In genomic region chr1:207565546-207566468, GRCh38 we compare ENCODE assay signal across 8 cellular contexts.
DNase-seq lines count a peak whose midpoint lies in the region; ATAC-seq, FAIRE-seq and TF ChIP-seq lines count a peak whose summit lies in the region.

No MANE protein-coding gene starts in this region.

- H3K36me3 ChIP-seq in IMR-90 (ENCODE audit: control insufficient read depth, insufficient read depth, low read length) (no peaks in the 10 kb centered on the region), K562 (ENCODE audit: control insufficient read depth, insufficient read depth, low read length) (no peaks in the 10 kb centered on the region)
- H3K36me3 ChIP-seq in naive thymus-derived CD4-positive, alpha-beta T cell (ENCODE audit: control insufficient read depth in 2 of 3, insufficient read depth in 3 of 3, low read length in 3 of 3) = no peaks in the 10 kb centered on the region

- H3K79me2 ChIP-seq in K562 (ENCODE audit: control insufficient read depth, insufficient read depth, low read length) = no peaks in the 10 kb centered on the region

- H2BK20ac ChIP-seq in IMR-90 (ENCODE audit: low read depth, low read length) = no peak overlapping the region

- H3K79me1 ChIP-seq in IMR-90 (ENCODE audit: low read depth in 1 of 2, low read length in 2 of 2) = no peaks in the 10 kb centered on the region

- H3K9me3 Mint-ChIP-seq in naive thymus-derived CD4-positive, alpha-beta T cell = no peaks in the 10 kb centered on the region

- H4K20me1 ChIP-seq in IMR-90 (ENCODE audit: insufficient read depth, low read length) (no peaks in the 10 kb centered on the region), K562 (replicated peaks; ENCODE audit: control insufficient read depth, insufficient read depth, low read length) (no peaks in the 10 kb centered on the region)

- no peak overlapping the region for H2BK120ac ChIP-seq in IMR-90 (ENCODE audit: low read depth, low read length)

- POLR2A ChIA-PET in IMR-90 (lab: Charles Lee; ENCODE audit: unreplicated experiment) = no interaction called here
- POLR2A ChIA-PET in K562 (lab: Yijun Ruan, JAX) = interaction anchor here (0.8 to 1.4 kb wide), 5 partner anchors 12 to 481 kb away, joined by 3 to 4 read pairs (median 3); partner anchors contain the start of gene CD55
- POLR2A ChIA-PET in naive thymus-derived CD4-positive, alpha-beta T cell (lab: Charles Lee) = no interaction called here

- H2AK5ac ChIP-seq in IMR-90 (ENCODE audit: low read depth, low read length) = no peak overlapping the region

- H3K27ac ChIP-seq in IMR-90 (ENCODE audit: insufficient read depth, low read length) (no peak overlapping the region), K562 (ENCODE audit: extremely low read depth, low read depth, low read length) (no peak overlapping the region)
- H3K27ac ChIP-seq in naive thymus-derived CD4-positive, alpha-beta T cell (ENCODE audit: low read depth, low read length) = no peak overlapping the region

- H3K27ac Mint-ChIP-seq in naive thymus-derived CD4-positive, alpha-beta T cell = no peak overlapping the region

- TF ChIP-seq EP300 in K562 (IDR thresholded peaks at IDR 0.05; ENCODE audit: low read length) = no peak

- H3K9me3 ChIP-seq in IMR-90 (ENCODE audit: control insufficient read depth, insufficient read depth, low read length) = no peaks in the 10 kb centered on the region
- no peaks in the 10 kb centered on the region for H3K9me3 ChIP-seq in K562 (replicated peaks; ENCODE audit: control insufficient read depth, insufficient read depth, low read depth, low read length)
- no peaks in the 10 kb centered on the region for H3K9me3 ChIP-seq in naive thymus-derived CD4-positive, alpha-beta T cell (ENCODE audit: control insufficient read depth in 2 of 3, low read length in 3 of 3)

- no peaks in the 10 kb centered on the region for H3K4me1 Mint-ChIP-seq in naive thymus-derived CD4-positive, alpha-beta T cell

- H4K91ac ChIP-seq in IMR-90 (ENCODE audit: insufficient read depth, low read depth, low read length) = no peak overlapping the region

- no peak overlapping the region for H3K14ac ChIP-seq in IMR-90 (replicated peaks; ENCODE audit: low read depth, low read length)

- H2AFZ ChIP-seq in IMR-90 (replicated peaks; ENCODE audit: low read length, poor library complexity) = no peak overlapping the region
- 0 out of 2 replicates have a peak overlapping the region, but pooled peaks have one; percentile 19 for H2AFZ ChIP-seq in K562 (ENCODE audit: low read depth, low read length)

- H3K4me1 ChIP-seq in IMR-90 (ENCODE audit: control insufficient read depth, insufficient read depth, low read length) (no peaks in the 10 kb centered on the region), K562 (replicated peaks in 1 of 2; ENCODE audit: control insufficient read depth in 2 of 2, insufficient read depth in 2 of 2, low read length in 2 of 2) (peaks cover 0 to 2% of the 10 kb centered on the region in 2 experiments; a peak in 1 of 5 replicates)
- H3K4me1 ChIP-seq in naive thymus-derived CD4-positive, alpha-beta T cell (ENCODE audit: control insufficient read depth in 2 of 2, insufficient read depth in 2 of 2, low read length in 2 of 2) = no peaks in the 10 kb centered on the region

- FAIRE-seq in K562 (lab: Jason Lieb, UNC) (peak; percentile 6), HTR-8/SVneo (lab: Jason Lieb, UNC) (no peak)

- no peak overlapping the region for H4K5ac ChIP-seq in IMR-90 (ENCODE audit: low read depth, low read length)

- no peak overlapping the region for H3K4me3 ChIP-seq in IMR-90 (ENCODE audit: insufficient read depth, low read depth, low read length)
- H3K4me3 ChIP-seq in K562 = no peak overlapping the region
- H3K4me3 ChIP-seq in naive thymus-derived CD4-positive, alpha-beta T cell (ENCODE audit: low read length) = no peak overlapping the region

- in situ Hi-C loops in IMR-90 (cut with MboI; ENCODE audit: low sequenced_read_pairs) (no loop called here), K562 (cut with MboI) (no loop called here)

- no peak overlapping the region for H2AK9ac ChIP-seq in IMR-90 (replicated peaks; ENCODE audit: low read depth, low read length, poor library complexity)

- TF ChIP-seq CTCF in IMR-90 (conservative IDR thresholded peaks at IDR 0.05; ENCODE audit: low read depth, low read length) (0 out of 2 replicates have a peak, but pooled peaks have one; percentile 5), K562 (IDR thresholded peaks at IDR 0.05 in 2 of 3, conservative IDR thresholded peaks at IDR 0.05 in 1 of 3; ENCODE audit: insufficient read depth in 2 of 3, low read depth in 1 of 3, low read length in 3 of 3) (peak; percentile 62 to 65 (median 63))

- H3K4me3 Mint-ChIP-seq in naive thymus-derived CD4-positive, alpha-beta T cell = no peak overlapping the region

- H3K4me2 ChIP-seq in IMR-90 (ENCODE audit: low read depth, low read length) (no peak overlapping the region), K562 (ENCODE audit: insufficient read depth, low read length) (no peak overlapping the region)

- H3K9ac ChIP-seq in IMR-90 (ENCODE audit: low read depth, low read length) (no peak overlapping the region), K562 (ENCODE audit: insufficient read depth in 1 of 2, low read depth in 2 of 2, low read length in 2 of 2) (no peak overlapping the region)

- H3K9me1 ChIP-seq in IMR-90 (ENCODE audit: insufficient read depth, low read length) (no peaks in the 10 kb centered on the region), K562 (ENCODE audit: control insufficient read depth, insufficient read depth, low read length) (no peaks in the 10 kb centered on the region)

- H3K36me3 Mint-ChIP-seq in naive thymus-derived CD4-positive, alpha-beta T cell = peaks cover 0 to 9% (median 0%) of the 10 kb centered on the region in 5 donors

- H4K8ac ChIP-seq in IMR-90 (ENCODE audit: low read depth in 2 of 2, low read length in 2 of 2) = no peak overlapping the region

- H3K27me3 Mint-ChIP-seq in naive thymus-derived CD4-positive, alpha-beta T cell = peaks cover 0 to 12% (median 5%) of the 10 kb centered on the region in 5 donors

- dilution Hi-C loops in IMR-90 (cut with HindIII; ENCODE audit: low sequenced_read_pairs, unreplicated experiment) = no loop called here

- CTCF ChIA-PET in IMR-90 (lab: Yijun Ruan, JAX) = no interaction called here
- CTCF ChIA-PET in K562 (lab: Yijun Ruan, JAX; ENCODE audit: low intra/inter-chr PET ratio) = interaction anchor here (0.7 to 0.9 kb wide), 3 partner anchors 160 to 653 kb away, joined by 3 read pairs; no protein-coding TSS in a partner anchor
- CTCF ChIA-PET in naive thymus-derived CD4-positive, alpha-beta T cell (lab: Charles Lee) = no interaction called here

- no peak overlapping the region for H3K23ac ChIP-seq in IMR-90 (ENCODE audit: low read depth, low read length)

- H3K27me3 ChIP-seq in IMR-90 (ENCODE audit: control insufficient read depth, insufficient read depth, low read length) (no peaks in the 10 kb centered on the region), K562 (ENCODE audit: control insufficient read depth in 2 of 2, insufficient read depth in 2 of 2, low read length in 2 of 2) (no peaks in the 10 kb centered on the region)
- no peaks in the 10 kb centered on the region for H3K27me3 ChIP-seq in naive thymus-derived CD4-positive, alpha-beta T cell (ENCODE audit: control insufficient read depth in 2 of 2, insufficient read depth in 2 of 2, low read length in 2 of 2)

- H3K56ac ChIP-seq in IMR-90 (ENCODE audit: extremely low read depth, insufficient read depth, low read length) = no peak overlapping the region

- no peak overlapping the region for H2BK5ac ChIP-seq in IMR-90 (ENCODE audit: low read depth, low read length, poor library complexity, severe bottlenecking)

- ATAC-seq in IMR-90 (ENCODE audit: low read depth) (peak; percentile 74), K562 (peak; percentile 96), GM21423 (IDR thresholded peaks at IDR 0.05; ENCODE audit: unreplicated experiment) (no peak)
- peak; percentile 51 for ATAC-seq in naive thymus-derived CD4-positive, alpha-beta T cell

- H3K4ac ChIP-seq in IMR-90 (ENCODE audit: low read depth, low read length) = no peak overlapping the region

- DNase-seq in EH (ENCODE audit: low read depth) (peak; percentile 5), IMR-90 (no peak), K562 (ENCODE audit: extremely low read depth in 1 of 4, low spot score in 3 of 4) (peak in 1 of 4 experiments; percentile 69), HTR-8/SVneo (ENCODE audit: insufficient read length, low spot score) (no peak), NCI-H1092 (lab: John Stamatoyannopoulos, UW) (no peak)
- DNase-seq in naive thymus-derived CD4-positive, alpha-beta T cell = no peak
- DNase-seq in activated naive CD4-positive, alpha-beta T cell (lab: John Stamatoyannopoulos, UW) = no peak

- H3K18ac ChIP-seq in IMR-90 (ENCODE audit: low read depth, low read length) = no peak overlapping the region

- intact Hi-C loops in IMR-90 (cut with micrococcal nuclease) (no loop called here), K562 (cut with micrococcal nuclease) (no loop called here)
- intact Hi-C loops in naive thymus-derived CD4-positive, alpha-beta T cell (cut with micrococcal nuclease) = no loop called here

- no peak overlapping the region for H2BK15ac ChIP-seq in IMR-90 (ENCODE audit: low read depth, low read length)

- TF ChIP-seq RAD21 in IMR-90 (IDR thresholded peaks at IDR 0.05; ENCODE audit: low read length) (no peak), K562 (CRISPR knock-in tag; conservative IDR thresholded peaks at IDR 0.05 in 1 of 2, IDR thresholded peaks at IDR 0.05 in 1 of 2) (peak; percentile 40 to 71)

- BruUV-seq in IMR-90 (replicated peaks; lab: Mats Ljungman, UMichigan) = no TSS peak
- BruUV-seq in K562 (replicated peaks; lab: Mats Ljungman, UMichigan) = no TSS peak

- WGBS in IMR-90 (ENCODE audit: extremely low coverage in 2 of 2, insufficient read length in 1 of 2), 2 experiments = no CpG with 5 or more reads among the region's 4 CpGs
- WGBS in K562 (ENCODE audit: insufficient coverage, low coverage, missing lambda C conversion rate) = 10% methylated on average over 3 of the region's 4 CpGs

- no peak for TF ChIP-seq POLR2A in IMR-90 (IDR thresholded peaks at IDR 0.05; ENCODE audit: low read depth, low read length)
- no peak for TF ChIP-seq POLR2A in K562 (conservative IDR thresholded peaks at IDR 0.05)

TF ChIP-seq in IMR-90, 13 proteins besides CTCF, POLR2A, EP300 and RAD21 (continues in another document):
- TF ChIP-seq RFX5 (IDR thresholded peaks at IDR 0.05; ENCODE audit: low read depth, low read length) = no peak
- TF ChIP-seq NFE2L2 (IDR thresholded peaks at IDR 0.05; ENCODE audit: low read depth, low read length) = no peak
- no peak for TF ChIP-seq BHLHE40 (IDR thresholded peaks at IDR 0.05; ENCODE audit: low read depth, low read length)
- no peak for TF ChIP-seq RCOR1 (IDR thresholded peaks at IDR 0.05; ENCODE audit: insufficient replicate concordance, low read length)
- TF ChIP-seq SMC3 (IDR thresholded peaks at IDR 0.05; ENCODE audit: low read depth, low read length) = no peak
